ENCODE assay signal across 8 cellular contexts in genomic region chr11:59273008-59273841, GRCh38.
DNase-seq lines count a peak whose midpoint lies in the region; ATAC-seq and TF ChIP-seq lines count a peak whose summit lies in the region.

No MANE protein-coding gene starts in this region.

- H3K9me3 Mint-ChIP-seq in CD14-positive monocyte (peaks cover 2 to 21% (median 9%) of the 10 kb centered on the region in 7 donors), H9 (peaks cover 22 to 27% of the 10 kb centered on the region in 2 experiments)
- no peaks in the 10 kb centered on the region for H3K9me3 Mint-ChIP-seq in activated CD8-positive, alpha-beta T cell treated with anti-CD3 and anti-CD28 coated beads, Interleukin-2, amount 10 ng/mL, durations not matched to agents 7 days and 5 days (ENCODE audit: insufficient read depth)

- peak overlapping the region; percentile 94 to 98 (median 95) for H3K27ac Mint-ChIP-seq in CD14-positive monocyte
- H3K27ac Mint-ChIP-seq in activated CD8-positive, alpha-beta T cell treated with anti-CD3 and anti-CD28 coated beads, Interleukin-2, amount 10 ng/mL, durations not matched to agents 7 days and 5 days: peak overlapping the region; percentile 77
- H3K27ac Mint-ChIP-seq in H9: no peak overlapping the region; a peak in 1 of 7 replicates

- H4K20me1 ChIP-seq in H9 (ENCODE audit: control insufficient read depth, insufficient read depth, insufficient read length): no peaks in the 10 kb centered on the region

- no peak overlapping the region for H2BK12ac ChIP-seq in H9 (ENCODE audit: insufficient read length, low read depth, low read length)

- H3K4me1 ChIP-seq in H9 (ENCODE audit: insufficient read depth, low read length): no peaks in the 10 kb centered on the region

- H2BK120ac ChIP-seq in H9 (ENCODE audit: low read depth, low read length, poor library complexity, severe bottlenecking): no peak overlapping the region

- H3K9ac ChIP-seq in H9 (ENCODE audit: extremely low read depth, insufficient read length, low read length): no peak overlapping the region

- no peak overlapping the region for H3K56ac ChIP-seq in H9 (ENCODE audit: insufficient read length, low read depth, low read length)

- no peak overlapping the region; the same call in 1 of the 2 replicates for H3K14ac ChIP-seq in H9 (ENCODE audit: insufficient read depth, low read length)

- no peak overlapping the region for H3K4ac ChIP-seq in H9 (ENCODE audit: low read depth, low read length)

- no peak overlapping the region for H4K5ac ChIP-seq in H9 (ENCODE audit: insufficient read length, low read depth, low read length)

- H4K91ac ChIP-seq in H9 (ENCODE audit: insufficient read length, low read depth, low read length): no peak overlapping the region

- no peak overlapping the region for H2AK5ac ChIP-seq in H9 (ENCODE audit: insufficient read length, low read length)

- no peaks in the 10 kb centered on the region for H3K23me2 ChIP-seq in H9 (ENCODE audit: insufficient read length, low read depth, low read length, poor library complexity, severe bottlenecking)

- peaks cover 0 to 3% (median 0%) of the 10 kb centered on the region in 3 donors for H3K27me3 Mint-ChIP-seq in CD14-positive monocyte (ENCODE audit: low read depth in 3 of 3)
- H3K27me3 Mint-ChIP-seq in activated CD8-positive, alpha-beta T cell treated with anti-CD3 and anti-CD28 coated beads, Interleukin-2, amount 10 ng/mL, durations not matched to agents 7 days and 5 days (ENCODE audit: low read depth): peaks cover 10% of the 10 kb centered on the region
- H3K27me3 Mint-ChIP-seq in H9 (ENCODE audit: low read depth): peaks cover 2% of the 10 kb centered on the region

- H3K4me2 ChIP-seq in H9 (ENCODE audit: insufficient read depth, insufficient read length, low read length): no peak overlapping the region

- H3K23ac ChIP-seq in H9 (ENCODE audit: insufficient read length, low read depth, low read length): no peak overlapping the region

- H3K9me3 ChIP-seq in H9 (ENCODE audit: control insufficient read depth, low read depth, low read length): no peaks in the 10 kb centered on the region

- H2BK15ac ChIP-seq in H9 (ENCODE audit: low read depth, low read length): no peak overlapping the region

- H3K79me1 ChIP-seq in H9 (ENCODE audit: insufficient read depth, low read depth, low read length, poor library complexity, severe bottlenecking): no peaks in the 10 kb centered on the region

- no peaks in the 10 kb centered on the region for H3K79me2 ChIP-seq in H9 (ENCODE audit: insufficient read depth, low read length)

- H3T11ph ChIP-seq in H9 (ENCODE audit: low read length): no peak overlapping the region

- no peak overlapping the region for H2BK5ac ChIP-seq in H9 (ENCODE audit: insufficient read length, low read length)

- DNase-seq in CD14-positive monocyte (ENCODE audit: low spot score) (peak; percentile 81), H9 (no peak), epidermal melanocyte (ENCODE audit: insufficient read length, low spot score) (no peak), C1 segment of cervical spinal cord (lab: John Stamatoyannopoulos, UW) (no peak), COLO668 (lab: John Stamatoyannopoulos, UW; ENCODE audit: unreplicated experiment) (no peak)
- no peak for DNase-seq in activated CD8-positive, alpha-beta T cell treated with anti-CD3 and anti-CD28 coated beads, Interleukin-2, amount 10 ng/mL, durations not matched to agents 7 days and 5 days

- no peak overlapping the region for H3K18ac ChIP-seq in H9 (ENCODE audit: insufficient read length, low read depth, low read length)

- H4K8ac ChIP-seq in H9 (replicated peaks; ENCODE audit: insufficient read length, low read depth, low read length): no peak overlapping the region

- POLR2A ChIA-PET in activated CD8-positive, alpha-beta T cell treated with anti-CD3 and anti-CD28 coated beads, Interleukin-2, amount 10 ng/mL, durations not matched to agents 7 days and 5 days (lab: Charles Lee): interaction anchor here (0.7 kb wide), 1 partner anchor 8 kb away, joined by 3 read pairs; no protein-coding TSS in a partner anchor

- H3K36me3 Mint-ChIP-seq in CD14-positive monocyte (peaks cover 0 to 14% of the 10 kb centered on the region in 2 donors), H9 (ENCODE audit: insufficient read depth in 1 of 3, low read depth in 3 of 3) (no peaks in the 10 kb centered on the region; a peak in 2 of 7 replicates)
- no peaks in the 10 kb centered on the region for H3K36me3 Mint-ChIP-seq in activated CD8-positive, alpha-beta T cell treated with anti-CD3 and anti-CD28 coated beads, Interleukin-2, amount 10 ng/mL, durations not matched to agents 7 days and 5 days (ENCODE audit: low read depth)

- H3K4me1 Mint-ChIP-seq in CD14-positive monocyte: peaks cover 79% of the 10 kb centered on the region
- H3K4me1 Mint-ChIP-seq in activated CD8-positive, alpha-beta T cell treated with anti-CD3 and anti-CD28 coated beads, Interleukin-2, amount 10 ng/mL, durations not matched to agents 7 days and 5 days (ENCODE audit: low read depth): peaks cover 22% of the 10 kb centered on the region
- H3K4me1 Mint-ChIP-seq in H9: no peaks in the 10 kb centered on the region

- TF ChIP-seq CTCF in CD14-positive monocyte (IDR thresholded peaks at IDR 0.05) (no peak), H9 (conservative IDR thresholded peaks at IDR 0.05) (no peak)

- no peak overlapping the region for H2AFZ ChIP-seq in H9 (ENCODE audit: low read length)

- H3K27ac ChIP-seq in H9 (ENCODE audit: insufficient read length, low read depth, low read length): no peak overlapping the region

- H3K4me3 Mint-ChIP-seq in CD14-positive monocyte (peak overlapping the region; percentile 34 to 60), H9 (no peak overlapping the region)
- H3K4me3 Mint-ChIP-seq in activated CD8-positive, alpha-beta T cell treated with anti-CD3 and anti-CD28 coated beads, Interleukin-2, amount 10 ng/mL, durations not matched to agents 7 days and 5 days: peak overlapping the region; percentile 16

- CTCF ChIA-PET in activated CD8-positive, alpha-beta T cell treated with anti-CD3 and anti-CD28 coated beads, Interleukin-2, amount 10 ng/mL, durations not matched to agents 7 days and 5 days (lab: Charles Lee): interaction anchor here (1.0 to 1.9 kb wide), 6 partner anchors 9 to 156 kb away, joined by 3 to 7 read pairs (median 4); partner anchors contain the start of gene DTX4

- intact Hi-C loops in CD14-positive monocyte (cut with micrococcal nuclease): loop anchor here in 1 of 2 donors (5.0 kb wide), 1 partner anchor 51 kb away; no protein-coding TSS in a partner anchor

- no CpG with 5 or more reads among the region's 5 CpGs for WGBS in H9 (ENCODE audit: extremely low coverage, insufficient read length, low lambda C conversion rate)

- H3K27me3 ChIP-seq in H9 (ENCODE audit: insufficient read depth, low read length): no peaks in the 10 kb centered on the region

- H2BK20ac ChIP-seq in H9 (ENCODE audit: low read depth, low read length, poor library complexity, severe bottlenecking): no peak overlapping the region

- peak; percentile 85 for ATAC-seq in GM19372 (IDR thresholded peaks at IDR 0.05; ENCODE audit: low read depth, unreplicated experiment)
- ATAC-seq in HG03280 (IDR thresholded peaks at IDR 0.05; ENCODE audit: unreplicated experiment): peak; percentile 58
- peak; percentile 64 for ATAC-seq in activated CD8-positive, alpha-beta T cell treated with anti-CD3 and anti-CD28 coated beads, Interleukin-2, amount 10 ng/mL, durations not matched to agents 7 days and 5 days

Comparison
In these comparisons a context has a peak if more than half of its experiments do, and no peak if none do; other contexts are left out.
1. H3K27ac Mint-ChIP-seq: peak in CD14-positive monocyte (7 of 7) and activated CD8-positive, alpha-beta T cell treated with anti-CD3 and anti-CD28 coated beads, Interleukin-2, amount 10 ng/mL, durations not matched to agents 7 days and 5 days (single experiment); none in H9 (0 of 3).
2. H3K4me3 Mint-ChIP-seq: peak in CD14-positive monocyte (2 of 2) and activated CD8-positive, alpha-beta T cell treated with anti-CD3 and anti-CD28 coated beads, Interleukin-2, amount 10 ng/mL, durations not matched to agents 7 days and 5 days (single experiment); none in H9 (0 of 2).
3. Peak in every context shown above with its lines, with median percentiles within 50 percentile points of each other: ATAC-seq.